In genomic region chr4:159674241-159674640, GRCh38 we compare ENCODE assay signal across 9 cellular contexts.
"Had no signal": no experiment of that assay in that cellular context is flagged by ENCODE, and none has a peak within 500 bp of the region (broad histone marks: within the 10 kb centered on the region; RNA-seq: fewer than 3 reads in every experiment).

No MANE protein-coding gene starts in this region.

- ATAC-seq: HCT116 had no signal

- FAIRE-seq: H54 had no signal

- H3K27ac Mint-ChIP-seq: H9, HFFc6 had no signal

- H2AFZ ChIP-seq: GM23248 had no signal

- H3K9me3 Mint-ChIP-seq: H9 had no signal

- H3K4me3 Mint-ChIP-seq: H9, HFFc6 had no signal

- H3K4me3 ChIP-seq: GM23248, HAP-1 had no signal

- H3K36me3 ChIP-seq: HAP-1 had no signal

- H3K9ac ChIP-seq: GM23248 had no signal

- DNase-seq: GM23248, GOT3, H7, H9, HCEC 1CT, HFFc6 had no signal

- H3K27ac ChIP-seq: GM23248 had no signal

- H3K4me1 ChIP-seq: HAP-1 had no signal

- H3K9me3 ChIP-seq: HAP-1 had no signal
